23 cellular contexts compared by ENCODE assay signal in the genomic region with DNA sequence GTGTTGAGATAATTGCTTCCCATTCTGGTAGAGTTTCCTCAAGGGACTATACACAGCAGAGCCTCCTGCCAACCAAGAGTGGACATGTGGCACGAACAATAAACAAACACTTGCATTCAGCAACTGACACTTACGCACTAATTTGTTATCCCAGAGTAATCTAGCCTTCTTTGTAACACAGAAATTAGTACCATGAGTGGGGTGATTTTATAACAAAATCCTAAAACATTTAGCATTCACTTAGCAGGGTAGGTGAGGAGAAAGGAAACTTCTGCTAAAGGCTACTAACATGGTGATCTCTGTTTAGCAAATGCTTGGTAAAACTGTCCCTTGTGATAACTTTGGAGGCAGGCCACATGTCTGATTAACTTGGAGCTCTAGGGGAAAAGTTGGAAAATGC.
A peak's percentile ranks its signal among the peaks of the same experiment; 100 is the strongest.
DNase-seq lines count a peak whose midpoint lies in the region; ATAC-seq and TF ChIP-seq lines count a peak whose summit lies in the region.
"Had no signal": no experiment of that assay in that cellular context is flagged by ENCODE, and none has a peak within 500 bp of the region (broad histone marks: within the 10 kb centered on the region; RNA-seq: fewer than 3 reads in every experiment).

No MANE protein-coding gene starts in this region.

- H3K27ac Mint-ChIP-seq in glutamatergic neuron (ENCODE audit: unreplicated experiment): peak overlapping the region; percentile 40
- no peak overlapping the region for H3K27ac Mint-ChIP-seq in activated T-cell treated with anti-CD3 and anti-CD28 coated beads, Interleukin-2, amount 50 U/mL, for 72 hours
- H3K27ac Mint-ChIP-seq: CD14-positive monocyte; CD4-positive, alpha-beta memory T cell; CD4-positive, CD25-positive, alpha-beta regulatory T cell; CD8-positive, alpha-beta memory T cell had no signal

- DNase-seq in NCI-H748 (lab: John Stamatoyannopoulos, UW; ENCODE audit: unreplicated experiment): peak; percentile 37
- no peak for DNase-seq in NCI-H748 treated with DMSO at 0.1 percent for 48 hours (lab: John Stamatoyannopoulos, UW)
- peak; percentile 9 for DNase-seq in NCI-H774 (lab: John Stamatoyannopoulos, UW)
- no peak for DNase-seq in glutamatergic neuron
- DNase-seq in activated T-cell treated with anti-CD3 and anti-CD28 coated beads, Interleukin-2, amount 50 U/mL, for 72 hours: no peak
- DNase-seq: 8988T; ACHN; BE2C; C1 segment of cervical spinal cord; CD4-positive, alpha-beta memory T cell; CD4-positive, CD25-positive, alpha-beta regulatory T cell; CD8-positive, alpha-beta memory T cell; COR-L47; DMS 273 treated with DMSO at 0.1 percent for 48 hours; DMS153; DMS53; DMS79; DND-41; EL; GDM1 had no signal

- H3K36me3 Mint-ChIP-seq in glutamatergic neuron (ENCODE audit: unreplicated experiment): peaks cover 6% of the 10 kb centered on the region
- peaks cover 0 to 8% of the 10 kb centered on the region in 2 donors for H3K36me3 Mint-ChIP-seq in activated T-cell treated with anti-CD3 and anti-CD28 coated beads, Interleukin-2, amount 50 U/mL, for 72 hours (ENCODE audit: insufficient read depth in 2 of 2)
- H3K36me3 Mint-ChIP-seq: CD14-positive monocyte; CD4-positive, alpha-beta memory T cell; CD4-positive, CD25-positive, alpha-beta regulatory T cell; CD8-positive, alpha-beta memory T cell had no signal

- H3K4me3 Mint-ChIP-seq in glutamatergic neuron (ENCODE audit: unreplicated experiment): no peak overlapping the region
- H3K4me3 Mint-ChIP-seq in activated T-cell treated with anti-CD3 and anti-CD28 coated beads, Interleukin-2, amount 50 U/mL, for 72 hours: no peak overlapping the region
- H3K4me3 Mint-ChIP-seq: CD14-positive monocyte; CD4-positive, alpha-beta memory T cell; CD4-positive, CD25-positive, alpha-beta regulatory T cell; CD8-positive, alpha-beta memory T cell had no signal

- H3K27me3 Mint-ChIP-seq in glutamatergic neuron (ENCODE audit: unreplicated experiment): peaks cover 6% of the 10 kb centered on the region
- peaks cover 18% of the 10 kb centered on the region for H3K27me3 Mint-ChIP-seq in activated T-cell treated with anti-CD3 and anti-CD28 coated beads, Interleukin-2, amount 50 U/mL, for 72 hours (ENCODE audit: low read depth)

- H3K9me3 Mint-ChIP-seq in glutamatergic neuron (ENCODE audit: unreplicated experiment): peaks cover 3% of the 10 kb centered on the region
- H3K9me3 Mint-ChIP-seq in activated T-cell treated with anti-CD3 and anti-CD28 coated beads, Interleukin-2, amount 50 U/mL, for 72 hours: peaks cover 8 to 14% of the 10 kb centered on the region in 2 donors

- H3K4me1 Mint-ChIP-seq in glutamatergic neuron (ENCODE audit: low read depth, unreplicated experiment): peaks cover 6% of the 10 kb centered on the region
- H3K4me1 Mint-ChIP-seq in activated T-cell treated with anti-CD3 and anti-CD28 coated beads, Interleukin-2, amount 50 U/mL, for 72 hours (ENCODE audit: low read depth): no peaks in the 10 kb centered on the region
- H3K4me1 Mint-ChIP-seq: CD14-positive monocyte; CD4-positive, alpha-beta memory T cell; CD4-positive, CD25-positive, alpha-beta regulatory T cell; CD8-positive, alpha-beta memory T cell had no signal

- ATAC-seq in activated T-cell treated with anti-CD3 and anti-CD28 coated beads, Interleukin-2, amount 50 U/mL, for 72 hours (replicated peaks in 1 of 2): no peak
- no peak for ATAC-seq in GM19351 (IDR thresholded peaks at IDR 0.05; ENCODE audit: unreplicated experiment)
- ATAC-seq: GM12878 had no signal

- TF ChIP-seq CTCF in glutamatergic neuron (IDR thresholded peaks at IDR 0.05; ENCODE audit: partially characterized antibody, unreplicated experiment): no peak

Comparison
In these comparisons a context has a peak if more than half of its experiments do, and no peak if none do; other contexts are left out.
1. DNase-seq: peak in NCI-H748 (single experiment) and NCI-H774 (single experiment); none in NCI-H748 treated with DMSO at 0.1 percent for 48 hours (single experiment), glutamatergic neuron (single experiment) and activated T-cell treated with anti-CD3 and anti-CD28 coated beads, Interleukin-2, amount 50 U/mL, for 72 hours (0 of 2).